Comparison of ENCODE assay signal across 17 cellular contexts in the genomic region with DNA sequence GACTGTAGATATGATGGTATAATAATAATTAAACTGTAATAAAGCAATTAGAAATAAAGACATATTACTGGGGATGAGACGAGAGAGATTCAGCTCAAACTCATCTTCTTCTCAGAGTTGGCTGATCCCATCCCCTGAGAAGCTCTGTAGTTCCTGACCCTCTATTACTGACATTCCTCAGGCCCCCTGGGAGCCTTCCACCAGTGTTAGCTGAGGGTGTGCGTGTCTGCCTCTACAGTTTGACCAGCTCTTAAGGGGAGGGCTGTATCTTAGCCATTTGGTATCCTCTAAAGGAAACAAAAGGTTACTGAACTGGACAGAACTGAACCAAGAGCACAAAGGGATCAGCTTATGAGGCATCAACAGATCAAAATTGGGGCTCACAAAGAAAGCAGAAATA. TPM values are rescaled to one million over a fixed set of nuclear protein-coding genes. Genes with fewer than 3 reads are reported as not detected.
DNase-seq lines count a peak whose midpoint lies in the region; ATAC-seq and TF ChIP-seq lines count a peak whose summit lies in the region.
"Had no signal": no experiment of that assay in that cellular context is flagged by ENCODE, and none has a peak within 500 bp of the region (broad histone marks: within the 10 kb centered on the region; RNA-seq: fewer than 3 reads in every experiment).

No MANE protein-coding gene starts in this region.

- H3K4me3 Mint-ChIP-seq in WTC11, result no peak overlapping the region
- H3K4me3 Mint-ChIP-seq: CD4-positive, alpha-beta memory T cell; HFFc6 had no signal

- H3K4me2 ChIP-seq in mesenchymal stem cell (ENCODE audit: low read length, poor library complexity, severe bottlenecking), result no peak overlapping the region

- peaks cover 59% of the 10 kb centered on the region for H3K4me1 Mint-ChIP-seq in WTC11

- no peak overlapping the region for H4K8ac ChIP-seq in mesenchymal stem cell (ENCODE audit: low read length)

- H3K79me1 ChIP-seq in mesenchymal stem cell (replicated peaks; ENCODE audit: low read length, poor library complexity, severe bottlenecking), result peaks cover 27% of the 10 kb centered on the region

- peaks cover 49% of the 10 kb centered on the region for H3K36me3 Mint-ChIP-seq in WTC11

- no peak for ATAC-seq in WTC11
- peak; percentile 42 for ATAC-seq in sciatic nerve
- no peak for ATAC-seq in GM21528 (IDR thresholded peaks at IDR 0.05; ENCODE audit: low FRiP score, unreplicated experiment)

- H3K4me3 ChIP-seq in mesenchymal stem cell (ENCODE audit: insufficient read depth in 1 of 2, low read depth in 1 of 2, low read length in 2 of 2), result no peak overlapping the region
- no peak overlapping the region for H3K4me3 ChIP-seq in spleen
- no peak overlapping the region for H3K4me3 ChIP-seq in WERI-Rb-1 (ENCODE audit: low read depth, low read length)
- H3K4me3 ChIP-seq: HAP-1 had no signal

- CTCF ChIA-PET in WTC11 (lab: Charles Lee), result interaction anchor here (0.7 kb wide), 1 partner anchor 12 kb away, joined by 3 read pairs; no protein-coding TSS in a partner anchor

- H2BK120ac ChIP-seq in mesenchymal stem cell (ENCODE audit: low read depth, low read length), result no peak overlapping the region

- no peak overlapping the region for H2BK15ac ChIP-seq in mesenchymal stem cell (ENCODE audit: low read depth, poor library complexity, severe bottlenecking)

- H3K23ac ChIP-seq in mesenchymal stem cell (ENCODE audit: low read length in 2 of 2), result no peak overlapping the region

- TF ChIP-seq CTCF in WTC11 (IDR thresholded peaks at IDR 0.05) (no peak), spleen (IDR thresholded peaks at IDR 0.05 in 8 of 11, conservative IDR thresholded peaks at IDR 0.05 in 3 of 11) (no peak), WERI-Rb-1 (IDR thresholded peaks at IDR 0.05; ENCODE audit: low read depth, low read length) (no peak)

- no peak for TF ChIP-seq POLR2A in spleen (IDR thresholded peaks at IDR 0.05)

- no peak overlapping the region for H3K9ac ChIP-seq in mesenchymal stem cell (ENCODE audit: low read length)

- peaks cover 0 to 17% of the 10 kb centered on the region in 2 experiments for H3K27me3 ChIP-seq in mesenchymal stem cell (ENCODE audit: control insufficient read depth in 1 of 2, insufficient read depth in 1 of 2, low read length in 2 of 2)
- H3K27me3 ChIP-seq in spleen (replicated peaks in 1 of 7), result no peaks in the 10 kb centered on the region
- no peaks in the 10 kb centered on the region for H3K27me3 ChIP-seq in WERI-Rb-1 (ENCODE audit: insufficient read depth, low read depth, severe bottlenecking)

- 55% methylated on average over 2 of the region's 2 CpGs for WGBS in mesenchymal stem cell
- 90 to 97% (median 92%) methylated on average over 2 of the region's 2 CpGs for WGBS in spleen, 5 donors

- no peak overlapping the region for H2BK5ac ChIP-seq in mesenchymal stem cell (ENCODE audit: low read depth, low read length, poor library complexity, severe bottlenecking)

- no peak overlapping the region for H3K18ac ChIP-seq in mesenchymal stem cell (ENCODE audit: low read depth in 1 of 2, low read length in 2 of 2)

- peaks cover 0 to 16% of the 10 kb centered on the region in 2 experiments for H3K36me3 ChIP-seq in mesenchymal stem cell (ENCODE audit: control insufficient read depth in 1 of 2, insufficient read depth in 2 of 2, low read depth in 1 of 2, low read length in 2 of 2)
- H3K36me3 ChIP-seq in spleen, result peaks cover 0 to 11% (median 0%) of the 10 kb centered on the region in 6 donors
- H3K36me3 ChIP-seq in WERI-Rb-1, result peaks cover 64% of the 10 kb centered on the region
- H3K36me3 ChIP-seq: HAP-1 had no signal

- H3K27ac ChIP-seq in mesenchymal stem cell (ENCODE audit: low read length, poor library complexity, severe bottlenecking), result no peak overlapping the region
- no peak overlapping the region for H3K27ac ChIP-seq in spleen
- H3K27ac ChIP-seq in WERI-Rb-1, result no peak overlapping the region

- H3K27ac Mint-ChIP-seq in WTC11, result peak overlapping the region; percentile 31; the same call in 1 of the 2 replicates
- H3K27ac Mint-ChIP-seq: CD4-positive, alpha-beta memory T cell; HFFc6 had no signal

- DNase-seq in WTC11 (ENCODE audit: low spot score), result no peak
- no peak for DNase-seq in mesenchymal stem cell
- DNase-seq in sciatic nerve (ENCODE audit: low spot score), result no peak
- DNase-seq in spleen, result no peak
- no peak for DNase-seq in WERI-Rb-1
- no peak for DNase-seq in T1000 (lab: John Stamatoyannopoulos, UW)
- DNase-seq: C1 segment of cervical spinal cord; Calu3; CD4-positive, alpha-beta memory T cell; COR-L47; DMS53; DMS79 treated with DMSO at 0.1 percent for 48 hours; GF-D8; GOT3; HFFc6 had no signal

- peaks cover 13% of the 10 kb centered on the region for H3K4me1 ChIP-seq in mesenchymal stem cell (ENCODE audit: control insufficient read depth, insufficient read depth, low read depth, low read length)
- peaks cover 0 to 26% (median 10%) of the 10 kb centered on the region in 6 donors for H3K4me1 ChIP-seq in spleen
- H3K4me1 ChIP-seq: HAP-1 had no signal

- no peak overlapping the region for H2BK12ac ChIP-seq in mesenchymal stem cell (ENCODE audit: low read length in 2 of 2)

- peak overlapping the region; percentile 76 for H2AK5ac ChIP-seq in mesenchymal stem cell (ENCODE audit: low read length, severe bottlenecking)

- H2AFZ ChIP-seq in mesenchymal stem cell (ENCODE audit: low read depth, low read length), result no peak overlapping the region

- POLR2A ChIA-PET in WTC11 (lab: Charles Lee), result interaction anchor here (0.7 to 0.8 kb wide), 2 partner anchors 11 to 181 kb away, joined by 3 read pairs; a partner anchor contains a TSS

- H3K27me3 Mint-ChIP-seq in WTC11 (ENCODE audit: low read depth), result no peaks in the 10 kb centered on the region

- no peak overlapping the region for H4K91ac ChIP-seq in mesenchymal stem cell (ENCODE audit: low read length)

- no peak overlapping the region for H3K14ac ChIP-seq in mesenchymal stem cell (ENCODE audit: low read length in 2 of 2)

- H3K9me3 ChIP-seq in mesenchymal stem cell (ENCODE audit: control insufficient read depth, low read length) (no peaks in the 10 kb centered on the region), spleen (no peaks in the 10 kb centered on the region), WERI-Rb-1 (ENCODE audit: severe bottlenecking) (no peaks in the 10 kb centered on the region)
- H3K9me3 ChIP-seq: HAP-1 had no signal

- H3K4ac ChIP-seq in mesenchymal stem cell (ENCODE audit: low read depth in 1 of 2, low read length in 2 of 2), result no peak overlapping the region

- no peaks in the 10 kb centered on the region for H3K9me3 Mint-ChIP-seq in WTC11
- H3K9me3 Mint-ChIP-seq: CD4-positive, alpha-beta memory T cell; HFFc6 had no signal

- intact Hi-C loops in sciatic nerve (cut with DNase I) (no loop called here), spleen (cut with DNase I; ENCODE audit: low total_unique reads) (no loop called here)

TF ChIP-seq in WTC11, 78 proteins besides CTCF, POLR2A, EP300 and RAD21:
- TF ChIP-seq NR1H2 (CRISPR knock-in tag; IDR thresholded peaks at IDR 0.05) (no peak), NFYB (CRISPR knock-in tag; conservative IDR thresholded peaks at IDR 0.05; ENCODE audit: low read depth) (no peak), HMGA2 (CRISPR knock-in tag; IDR thresholded peaks at IDR 0.05) (no peak), KAT7 (CRISPR knock-in tag; IDR thresholded peaks at IDR 0.05; ENCODE audit: borderline replicate concordance) (no peak), ETV6 (CRISPR knock-in tag; IDR thresholded peaks at IDR 0.05) (no peak), JUN (CRISPR knock-in tag; IDR thresholded peaks at IDR 0.05) (no peak)
- TF ChIP-seq, protein P1, sequence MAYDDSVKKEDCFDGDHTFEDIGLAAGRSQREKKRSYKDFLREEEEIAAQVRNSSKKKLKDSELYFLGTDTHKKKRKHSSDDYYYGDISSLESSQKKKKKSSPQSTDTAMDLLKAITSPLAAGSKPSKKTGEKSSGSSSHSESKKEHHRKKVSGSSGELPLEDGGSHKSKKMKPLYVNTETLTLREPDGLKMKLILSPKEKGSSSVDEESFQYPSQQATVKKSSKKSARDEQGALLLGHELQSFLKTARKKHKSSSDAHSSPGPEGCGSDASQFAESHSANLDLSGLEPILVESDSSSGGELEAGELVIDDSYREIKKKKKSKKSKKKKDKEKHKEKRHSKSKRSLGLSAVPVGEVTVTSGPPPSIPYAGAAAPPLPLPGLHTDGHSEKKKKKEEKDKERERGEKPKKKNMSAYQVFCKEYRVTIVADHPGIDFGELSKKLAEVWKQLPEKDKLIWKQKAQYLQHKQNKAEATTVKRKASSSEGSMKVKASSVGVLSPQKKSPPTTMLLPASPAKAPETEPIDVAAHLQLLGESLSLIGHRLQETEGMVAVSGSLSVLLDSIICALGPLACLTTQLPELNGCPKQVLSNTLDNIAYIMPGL (CRISPR knock-in tag; IDR thresholded peaks at IDR 0.05), result no peak
TF ChIP-seq in WTC11: peak in this region for 0.

RNA-seq across cellular contexts. Expression of a gene that starts 11.2 kb away (rescaled TPM):
- total RNA-seq in WTC11 (2021), result 15.5 to 18.1 TPM (median 17.1 TPM) in 3 replicates
- 0.12 TPM for polyA plus RNA-seq in mesenchymal stem cell (2013, experiment 1 of 2)
- 0.14 TPM for polyA plus RNA-seq in mesenchymal stem cell (2013, experiment 2 of 2)
- total RNA-seq in sciatic nerve, result 3.9 TPM
- total RNA-seq in spleen, result 10 to 100 TPM in 4 of 7 donors, 1 to 10 TPM in 3; 5.5 to 14.3 (median 11.1) TPM
- polyA plus RNA-seq in spleen, result 1 to 10 TPM in 2 of 3 donors, under 1 TPM in 1; 0.82 to 2.4 (median 1.1) TPM
